ENCODE assay signal across 13 cellular contexts in the genomic region with DNA sequence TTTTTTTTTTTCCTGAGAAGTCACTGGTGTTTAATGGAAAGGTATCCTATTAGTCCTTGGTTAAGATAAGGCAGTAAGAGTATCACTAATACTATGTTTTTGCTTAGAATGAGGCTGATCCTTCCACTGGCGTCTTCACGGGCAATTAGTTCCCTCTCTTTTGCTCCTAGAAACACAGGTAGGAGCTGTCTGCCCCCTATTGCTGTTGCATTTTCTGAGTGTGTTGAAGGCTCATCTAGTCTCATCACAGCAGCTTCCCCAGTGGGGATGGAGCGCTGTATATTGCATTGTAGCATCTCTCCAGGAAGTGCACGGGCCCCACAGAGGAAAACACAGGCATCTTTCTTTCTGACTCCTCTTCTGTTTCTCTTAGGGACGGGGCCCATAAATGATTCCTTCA.
DNase-seq lines count a peak whose midpoint lies in the region; ATAC-seq and TF ChIP-seq lines count a peak whose summit lies in the region.
"Had no signal": no experiment of that assay in that cellular context is flagged by ENCODE, and none has a peak within 500 bp of the region (broad histone marks: within the 10 kb centered on the region; RNA-seq: fewer than 3 reads in every experiment).

No MANE protein-coding gene starts in this region.

- H3K9ac ChIP-seq in IMR-90 (ENCODE audit: low read depth, low read length) (no peak overlapping the region), neural progenitor cell (no peak overlapping the region)

- dilution Hi-C loops in IMR-90 (cut with HindIII; ENCODE audit: low sequenced_read_pairs, unreplicated experiment), result no loop called here

- no peak overlapping the region for H2BK15ac ChIP-seq in IMR-90 (ENCODE audit: low read depth, low read length)

- peaks cover 4% of the 10 kb centered on the region for H3K27me3 Mint-ChIP-seq in neural progenitor cell (ENCODE audit: insufficient read depth, low read depth)
- H3K27me3 Mint-ChIP-seq in Calu3 (ENCODE audit: unreplicated experiment), result peaks cover 32% of the 10 kb centered on the region
- H3K27me3 Mint-ChIP-seq: B cell; CD4-positive, alpha-beta T cell had no signal

- no peak overlapping the region for H3K4me3 ChIP-seq in IMR-90 (ENCODE audit: insufficient read depth, low read depth, low read length)
- no peak overlapping the region for H3K4me3 ChIP-seq in neural progenitor cell

- no peak overlapping the region for H3K4me2 ChIP-seq in IMR-90 (ENCODE audit: low read depth, low read length)
- no peak overlapping the region for H3K4me2 ChIP-seq in neural progenitor cell

- H4K20me1 ChIP-seq in IMR-90 (ENCODE audit: insufficient read depth, low read length), result no peaks in the 10 kb centered on the region
- H4K20me1 ChIP-seq in neural progenitor cell (ENCODE audit: low read depth), result no peaks in the 10 kb centered on the region

- no peak overlapping the region for H4K91ac ChIP-seq in IMR-90 (ENCODE audit: insufficient read depth, low read depth, low read length)

- H3K18ac ChIP-seq in IMR-90 (ENCODE audit: low read depth, low read length), result no peak overlapping the region

- H3K56ac ChIP-seq in IMR-90 (ENCODE audit: extremely low read depth, insufficient read depth, low read length), result no peak overlapping the region

- H3K36me3 Mint-ChIP-seq in neural progenitor cell (no peaks in the 10 kb centered on the region), Calu3 (ENCODE audit: insufficient read depth, unreplicated experiment) (no peaks in the 10 kb centered on the region)

- H2AK9ac ChIP-seq in IMR-90 (replicated peaks; ENCODE audit: low read depth, low read length, poor library complexity), result no peak overlapping the region

- in situ Hi-C loops in IMR-90 (cut with MboI; ENCODE audit: low sequenced_read_pairs), result no loop called here

- H3K23ac ChIP-seq in IMR-90 (ENCODE audit: low read depth, low read length), result no peak overlapping the region

- no peak overlapping the region for H2BK5ac ChIP-seq in IMR-90 (ENCODE audit: low read depth, low read length, poor library complexity, severe bottlenecking)

- no peak overlapping the region for H2BK20ac ChIP-seq in IMR-90 (ENCODE audit: low read depth, low read length)

- H3K27ac Mint-ChIP-seq in neural progenitor cell (peak overlapping the region; percentile 26), Calu3 (ENCODE audit: unreplicated experiment) (no peak overlapping the region)
- H3K27ac Mint-ChIP-seq: B cell; CD4-positive, alpha-beta T cell; HFFc6 had no signal

- H3K9me3 Mint-ChIP-seq in neural progenitor cell, result no peaks in the 10 kb centered on the region
- no peaks in the 10 kb centered on the region for H3K9me3 Mint-ChIP-seq in Calu3 (ENCODE audit: low read depth, unreplicated experiment)
- H3K9me3 Mint-ChIP-seq: CD4-positive, alpha-beta T cell; HFFc6 had no signal

- TF ChIP-seq POLR2A in IMR-90 (IDR thresholded peaks at IDR 0.05; ENCODE audit: low read depth, low read length), result no peak

- H3K36me3 ChIP-seq in IMR-90 (ENCODE audit: control insufficient read depth, insufficient read depth, low read length) (no peaks in the 10 kb centered on the region), neural progenitor cell (no peaks in the 10 kb centered on the region)

- H3K4me3 Mint-ChIP-seq in neural progenitor cell (no peak overlapping the region), Calu3 (ENCODE audit: low read depth, unreplicated experiment) (no peak overlapping the region)
- H3K4me3 Mint-ChIP-seq: B cell; CD4-positive, alpha-beta T cell; HFFc6 had no signal

- no peak overlapping the region for H4K8ac ChIP-seq in IMR-90 (ENCODE audit: low read depth in 2 of 2, low read length in 2 of 2)

- POLR2A ChIA-PET in GM10248 (lab: Yijun Ruan, JAX), result no interaction called here
- POLR2A ChIA-PET in IMR-90 (lab: Charles Lee; ENCODE audit: unreplicated experiment), result no interaction called here

- no peak for ATAC-seq in IMR-90 (ENCODE audit: low read depth)

- intact Hi-C loops in IMR-90 (cut with micrococcal nuclease), result no loop called here
- intact Hi-C loops in Calu3 (cut with micrococcal nuclease; ENCODE audit: unreplicated experiment), result loop anchor here (5.0 kb wide), 1 partner anchor 36 kb away; no protein-coding TSS in a partner anchor

- H3K79me1 ChIP-seq in IMR-90 (ENCODE audit: low read depth in 1 of 2, low read length in 2 of 2), result no peaks in the 10 kb centered on the region

- H3K4ac ChIP-seq in IMR-90 (ENCODE audit: low read depth, low read length), result no peak overlapping the region

- H4K5ac ChIP-seq in IMR-90 (ENCODE audit: low read depth, low read length), result no peak overlapping the region

- no peaks in the 10 kb centered on the region for H3F3A ChIP-seq in neural progenitor cell (ENCODE audit: low read depth)

- H3K27me3 ChIP-seq in IMR-90 (ENCODE audit: control insufficient read depth, insufficient read depth, low read length), result peaks cover 4% of the 10 kb centered on the region
- no peaks in the 10 kb centered on the region for H3K27me3 ChIP-seq in neural progenitor cell

- no peak overlapping the region for H3K27ac ChIP-seq in IMR-90 (ENCODE audit: insufficient read depth, low read length)
- H3K27ac ChIP-seq in neural progenitor cell, result no peak overlapping the region

- TF ChIP-seq RAD21 in IMR-90 (IDR thresholded peaks at IDR 0.05; ENCODE audit: low read length), result no peak

- no peak overlapping the region for H2AK5ac ChIP-seq in IMR-90 (ENCODE audit: low read depth, low read length)

- peak; percentile 10 for TF ChIP-seq CTCF in GM10248 (IDR thresholded peaks at IDR 0.05; ENCODE audit: control extremely low read depth, extremely low read depth, low read depth, missing control alignments)
- no peak for TF ChIP-seq CTCF in IMR-90 (conservative IDR thresholded peaks at IDR 0.05; ENCODE audit: low read depth, low read length)
- TF ChIP-seq CTCF in neural progenitor cell (IDR thresholded peaks at IDR 0.05), result no peak
- TF ChIP-seq CTCF in Calu3 (IDR thresholded peaks at IDR 0.05; ENCODE audit: unreplicated experiment), result no peak

- no peaks in the 10 kb centered on the region for H3K4me1 ChIP-seq in IMR-90 (ENCODE audit: control insufficient read depth, insufficient read depth, low read length)
- H3K4me1 ChIP-seq in neural progenitor cell, result no peaks in the 10 kb centered on the region

- CTCF ChIA-PET in GM10248 (lab: Yijun Ruan, JAX) (interaction anchor here (1.1 to 2.8 kb wide), 2 partner anchors 9 to 111 kb away, joined by 3 to 10 read pairs; no protein-coding TSS in a partner anchor), IMR-90 (lab: Yijun Ruan, JAX) (interaction anchor here (0.5 kb wide), 1 partner anchor 671 kb away, joined by 3 read pairs; no protein-coding TSS in a partner anchor), Calu3 (lab: Charles Lee) (interaction anchor here (0.6 to 0.9 kb wide), 2 partner anchors 65 to 822 kb away, joined by 3 read pairs; no protein-coding TSS in a partner anchor)

- DNase-seq in GM10248 (ENCODE audit: extremely low spot score) (no peak), IMR-90 (no peak), NCI-H69 (lab: John Stamatoyannopoulos, UW) (peak; percentile 19), neural progenitor cell (ENCODE audit: low spot score) (no peak), MV-4-11 (lab: John Stamatoyannopoulos, UW) (no peak), Calu3 (no peak)
- no peak for DNase-seq in stimulated activated CD4-positive, alpha-beta T cell treated with anti-CD3 and anti-CD28 coated beads, Interleukin-2, amount 100 ng/mL, for 48 hours
- DNase-seq: C1 segment of cervical spinal cord; CD4-positive, alpha-beta T cell; DMS79; HCEC 1CT; HFFc6 had no signal

- no peak overlapping the region for H2BK120ac ChIP-seq in IMR-90 (ENCODE audit: low read depth, low read length)

- peaks cover 8% of the 10 kb centered on the region for H3K4me1 Mint-ChIP-seq in neural progenitor cell
- H3K4me1 Mint-ChIP-seq in Calu3 (ENCODE audit: low read depth, unreplicated experiment), result no peaks in the 10 kb centered on the region
- H3K4me1 Mint-ChIP-seq: B cell had no signal

- WGBS in IMR-90 (ENCODE audit: extremely low coverage in 2 of 2, insufficient read length in 1 of 2), 2 experiments, result 61% methylated on average over 2 of the region's 5 CpGs; no CpG with 5 or more reads in 1 of the 2 experiments

- H3K79me2 ChIP-seq in neural progenitor cell (ENCODE audit: low read depth), result no peaks in the 10 kb centered on the region

- H3K9me3 ChIP-seq in IMR-90 (ENCODE audit: control insufficient read depth, insufficient read depth, low read length), result no peaks in the 10 kb centered on the region
- no peaks in the 10 kb centered on the region for H3K9me3 ChIP-seq in neural progenitor cell (ENCODE audit: low read depth)

- BruUV-seq in IMR-90 (replicated peaks; lab: Mats Ljungman, UMichigan) (TSS peak; percentile 92), Calu3 (replicated peaks; lab: Mats Ljungman, UMichigan) (no TSS peak)

- H2AFZ ChIP-seq in IMR-90 (replicated peaks; ENCODE audit: low read length, poor library complexity), result peak overlapping the region; percentile 40
- H2AFZ ChIP-seq in neural progenitor cell (replicated peaks), result no peak overlapping the region

- no peak overlapping the region for H3K14ac ChIP-seq in IMR-90 (replicated peaks; ENCODE audit: low read depth, low read length)

- H3K9me1 ChIP-seq in IMR-90 (ENCODE audit: insufficient read depth, low read length), result no peaks in the 10 kb centered on the region

TF ChIP-seq in IMR-90, 13 proteins besides CTCF, POLR2A, EP300 and RAD21 (continues in another document):
- no peak for TF ChIP-seq MAFK (IDR thresholded peaks at IDR 0.05; ENCODE audit: low read depth, low read length)
- TF ChIP-seq RFX5 (IDR thresholded peaks at IDR 0.05; ENCODE audit: low read depth, low read length), result no peak
- TF ChIP-seq MAZ (IDR thresholded peaks at IDR 0.05; ENCODE audit: borderline replicate concordance, low read depth, low read length), result no peak
- no peak for TF ChIP-seq CHD1 (IDR thresholded peaks at IDR 0.05; ENCODE audit: low read depth, low read length)
- no peak for TF ChIP-seq BHLHE40 (IDR thresholded peaks at IDR 0.05; ENCODE audit: low read depth, low read length)
- TF ChIP-seq, protein P1, sequence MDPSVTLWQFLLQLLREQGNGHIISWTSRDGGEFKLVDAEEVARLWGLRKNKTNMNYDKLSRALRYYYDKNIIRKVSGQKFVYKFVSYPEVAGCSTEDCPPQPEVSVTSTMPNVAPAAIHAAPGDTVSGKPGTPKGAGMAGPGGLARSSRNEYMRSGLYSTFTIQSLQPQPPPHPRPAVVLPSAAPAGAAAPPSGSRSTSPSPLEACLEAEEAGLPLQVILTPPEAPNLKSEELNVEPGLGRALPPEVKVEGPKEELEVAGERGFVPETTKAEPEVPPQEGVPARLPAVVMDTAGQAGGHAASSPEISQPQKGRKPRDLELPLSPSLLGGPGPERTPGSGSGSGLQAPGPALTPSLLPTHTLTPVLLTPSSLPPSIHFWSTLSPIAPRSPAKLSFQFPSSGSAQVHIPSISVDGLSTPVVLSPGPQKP (IDR thresholded peaks at IDR 0.05; ENCODE audit: borderline replicate concordance, low read depth, low read length), result no peak
- no peak for TF ChIP-seq SMC3 (IDR thresholded peaks at IDR 0.05; ENCODE audit: low read depth, low read length)
- no peak for TF ChIP-seq FOS (IDR thresholded peaks at IDR 0.05; ENCODE audit: low read depth, low read length)
- no peak for TF ChIP-seq MXI1 (IDR thresholded peaks at IDR 0.05; ENCODE audit: borderline replicate concordance, low read depth, low read length)
- TF ChIP-seq CEBPB (IDR thresholded peaks at IDR 0.05; ENCODE audit: low read depth, low read length), result no peak
- no peak for TF ChIP-seq RCOR1 (IDR thresholded peaks at IDR 0.05; ENCODE audit: insufficient replicate concordance, low read length)
